In the genomic region with DNA sequence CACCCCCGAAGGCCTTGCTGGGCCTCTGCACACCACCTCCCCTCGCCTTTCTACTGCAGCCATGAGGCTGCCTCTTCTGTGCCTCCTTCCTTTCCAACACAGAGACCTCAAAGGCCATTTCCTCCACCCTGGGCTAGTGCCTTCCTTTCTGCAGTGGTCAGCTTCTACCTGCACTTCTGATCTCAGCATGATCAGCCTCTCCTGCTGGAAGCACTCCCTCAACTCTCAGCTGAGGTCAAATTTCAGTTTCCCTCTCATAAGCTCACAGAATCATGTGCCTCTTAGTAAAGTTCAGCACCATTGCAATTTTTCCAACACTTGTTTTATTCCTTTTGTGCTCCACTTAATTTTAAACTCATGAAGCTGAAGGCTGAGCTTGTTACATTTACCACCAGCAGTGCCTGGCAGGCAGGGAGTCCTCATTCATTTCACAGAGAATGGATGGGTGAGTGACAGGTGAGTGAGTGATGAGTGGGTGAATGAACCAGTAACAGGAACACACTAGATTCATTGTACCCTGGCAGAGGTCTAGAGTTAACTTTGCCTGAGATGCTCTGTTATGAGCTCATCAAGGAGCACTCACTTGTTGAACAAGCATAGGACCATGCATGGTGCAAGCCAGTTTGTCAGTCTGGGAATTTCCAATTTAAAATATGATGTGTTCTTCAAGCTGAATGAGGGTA, we compare ENCODE assay signal across 24 cellular contexts.
A peak's percentile ranks its signal among the peaks of the same experiment; 100 is the strongest.
DNase-seq lines count a peak whose midpoint lies in the region; ATAC-seq and TF ChIP-seq lines count a peak whose summit lies in the region.
"Had no signal": no experiment of that assay in that cellular context is flagged by ENCODE, and none has a peak within 500 bp of the region (broad histone marks: within the 10 kb centered on the region; RNA-seq: fewer than 3 reads in every experiment).

No MANE protein-coding gene starts in this region.

- no peak for ATAC-seq in activated naive CD4-positive, alpha-beta T cell treated with anti-CD3 and anti-CD28 coated beads, Interleukin-2, amount 50 U/mL, for 72 hours
- no peak for ATAC-seq in effector memory CD8-positive, alpha-beta T cell (replicated peaks)
- peak; percentile 27 for ATAC-seq in stimulated activated effector memory CD8-positive, alpha-beta T cell treated with anti-CD3 and anti-CD28 coated beads, Interleukin-12 subunit alpha, Interleukin-12 subunit beta, amount 100 ng/mL, for 72 hours
- no peak for ATAC-seq in HG02588 (IDR thresholded peaks at IDR 0.05; ENCODE audit: unreplicated experiment)
- ATAC-seq: left colon had no signal

- no peak overlapping the region for H3K4me3 Mint-ChIP-seq in activated naive CD4-positive, alpha-beta T cell treated with anti-CD3 and anti-CD28 coated beads for 36 hours
- H3K4me3 Mint-ChIP-seq in effector memory CD8-positive, alpha-beta T cell: peak overlapping the region in 1 of 2 donors; percentile 10
- H3K4me3 Mint-ChIP-seq in stimulated activated effector memory CD8-positive, alpha-beta T cell treated with anti-CD3 and anti-CD28 coated beads, Interleukin-12 subunit alpha, Interleukin-12 subunit beta, amount 100 ng/mL, for 72 hours: no peak overlapping the region
- no peak overlapping the region for H3K4me3 Mint-ChIP-seq in activated T-helper 1 cell treated with anti-CD3 and anti-CD28 coated beads, Interleukin-12 subunit alpha, Interleukin-12 subunit beta, Interleukin-2, Interleukin-4 antibody, amounts not matched to agents 30 ng/mL and 10 ng/mL and 1 ng/mL, durations not matched to agents 14 hours and 24 hours and 36 hours
- no peak overlapping the region for H3K4me3 Mint-ChIP-seq in progenitor cell of endocrine pancreas (ENCODE audit: low read depth)
- H3K4me3 Mint-ChIP-seq: CD14-positive monocyte; endodermal cell; neural crest cell; T-helper 2 cell treated with Interferon-gamma antibody and Interleukin-4, amounts not matched to agents 5 μg/mL and 100 μg/mL, for 36 hours had no signal

- CTCF ChIA-PET in activated naive CD4-positive, alpha-beta T cell treated with anti-CD3 and anti-CD28 coated beads for 36 hours (lab: Charles Lee): interaction anchor here (1.3 to 2.0 kb wide), 2 partner anchors 12 to 101 kb away, joined by 3 to 5 read pairs; no protein-coding TSS in a partner anchor

- peaks cover 26% of the 10 kb centered on the region for H3K4me1 Mint-ChIP-seq in activated naive CD4-positive, alpha-beta T cell treated with anti-CD3 and anti-CD28 coated beads for 36 hours (ENCODE audit: low read depth)
- H3K4me1 Mint-ChIP-seq in effector memory CD8-positive, alpha-beta T cell (ENCODE audit: low read depth in 2 of 2): peaks cover 9 to 13% of the 10 kb centered on the region in 2 donors
- peaks cover 28% of the 10 kb centered on the region for H3K4me1 Mint-ChIP-seq in stimulated activated effector memory CD8-positive, alpha-beta T cell treated with anti-CD3 and anti-CD28 coated beads, Interleukin-12 subunit alpha, Interleukin-12 subunit beta, amount 100 ng/mL, for 72 hours
- peaks cover 21% of the 10 kb centered on the region for H3K4me1 Mint-ChIP-seq in activated T-helper 1 cell treated with anti-CD3 and anti-CD28 coated beads, Interleukin-12 subunit alpha, Interleukin-12 subunit beta, Interleukin-2, Interleukin-4 antibody, amounts not matched to agents 30 ng/mL and 10 ng/mL and 1 ng/mL, durations not matched to agents 14 hours and 24 hours and 36 hours (ENCODE audit: low read depth)
- peaks cover 5% of the 10 kb centered on the region for H3K4me1 Mint-ChIP-seq in progenitor cell of endocrine pancreas (ENCODE audit: low read depth)

- H3K27me3 Mint-ChIP-seq in activated naive CD4-positive, alpha-beta T cell treated with anti-CD3 and anti-CD28 coated beads for 36 hours (ENCODE audit: low read depth): no peaks in the 10 kb centered on the region
- H3K27me3 Mint-ChIP-seq in effector memory CD8-positive, alpha-beta T cell: peaks cover 7 to 24% of the 10 kb centered on the region in 2 donors
- H3K27me3 Mint-ChIP-seq in activated T-helper 1 cell treated with anti-CD3 and anti-CD28 coated beads, Interleukin-12 subunit alpha, Interleukin-12 subunit beta, Interleukin-2, Interleukin-4 antibody, amounts not matched to agents 30 ng/mL and 10 ng/mL and 1 ng/mL, durations not matched to agents 14 hours and 24 hours and 36 hours (ENCODE audit: insufficient read depth): peaks cover 10% of the 10 kb centered on the region
- H3K27me3 Mint-ChIP-seq in progenitor cell of endocrine pancreas: peaks cover 8% of the 10 kb centered on the region

- TF ChIP-seq CTCF in progenitor cell of endocrine pancreas (IDR thresholded peaks at IDR 0.05; ENCODE audit: unreplicated experiment): no peak

- H3K36me3 Mint-ChIP-seq in activated naive CD4-positive, alpha-beta T cell treated with anti-CD3 and anti-CD28 coated beads for 36 hours (ENCODE audit: low read depth): no peaks in the 10 kb centered on the region
- H3K36me3 Mint-ChIP-seq in activated naive CD4-positive, alpha-beta T cell treated with anti-CD3 and anti-CD28 coated beads, Interleukin-2, amount 50 U/mL, for 72 hours: no peaks in the 10 kb centered on the region
- H3K36me3 Mint-ChIP-seq in effector memory CD8-positive, alpha-beta T cell (ENCODE audit: insufficient read depth): peaks cover 3% of the 10 kb centered on the region
- peaks cover 4% of the 10 kb centered on the region for H3K36me3 Mint-ChIP-seq in stimulated activated effector memory CD8-positive, alpha-beta T cell treated with anti-CD3 and anti-CD28 coated beads, Interleukin-12 subunit alpha, Interleukin-12 subunit beta, amount 100 ng/mL, for 72 hours
- no peaks in the 10 kb centered on the region for H3K36me3 Mint-ChIP-seq in activated T-helper 1 cell treated with anti-CD3 and anti-CD28 coated beads, Interleukin-12 subunit alpha, Interleukin-12 subunit beta, Interleukin-2, Interleukin-4 antibody, amounts not matched to agents 30 ng/mL and 10 ng/mL and 1 ng/mL, durations not matched to agents 14 hours and 24 hours and 36 hours (ENCODE audit: low read depth)
- H3K36me3 Mint-ChIP-seq in progenitor cell of endocrine pancreas (ENCODE audit: insufficient read depth): no peaks in the 10 kb centered on the region
- H3K36me3 Mint-ChIP-seq: CD14-positive monocyte had no signal

- no peaks in the 10 kb centered on the region for H3K9me3 Mint-ChIP-seq in activated naive CD4-positive, alpha-beta T cell treated with anti-CD3 and anti-CD28 coated beads for 36 hours
- no peaks in the 10 kb centered on the region for H3K9me3 Mint-ChIP-seq in activated naive CD4-positive, alpha-beta T cell treated with anti-CD3 and anti-CD28 coated beads, Interleukin-2, amount 50 U/mL, for 72 hours
- no peaks in the 10 kb centered on the region for H3K9me3 Mint-ChIP-seq in effector memory CD8-positive, alpha-beta T cell
- no peaks in the 10 kb centered on the region for H3K9me3 Mint-ChIP-seq in stimulated activated effector memory CD8-positive, alpha-beta T cell treated with anti-CD3 and anti-CD28 coated beads, Interleukin-12 subunit alpha, Interleukin-12 subunit beta, amount 100 ng/mL, for 72 hours
- H3K9me3 Mint-ChIP-seq in activated T-helper 1 cell treated with anti-CD3 and anti-CD28 coated beads, Interleukin-12 subunit alpha, Interleukin-12 subunit beta, Interleukin-2, Interleukin-4 antibody, amounts not matched to agents 30 ng/mL and 10 ng/mL and 1 ng/mL, durations not matched to agents 14 hours and 24 hours and 36 hours: no peaks in the 10 kb centered on the region
- H3K9me3 Mint-ChIP-seq in progenitor cell of endocrine pancreas (ENCODE audit: low read depth): no peaks in the 10 kb centered on the region
- H3K9me3 Mint-ChIP-seq: endodermal cell; T-helper 2 cell treated with Interferon-gamma antibody and Interleukin-4, amounts not matched to agents 5 μg/mL and 100 μg/mL, for 36 hours had no signal

- DNase-seq in activated naive CD4-positive, alpha-beta T cell treated with anti-CD3 and anti-CD28 coated beads for 36 hours: peak; percentile 18
- DNase-seq in activated naive CD4-positive, alpha-beta T cell treated with anti-CD3 and anti-CD28 coated beads, Interleukin-2, amount 50 U/mL, for 72 hours (ENCODE audit: low spot score in 2 of 2): no peak
- DNase-seq in NCI-H345 treated with DMSO at 0.1 percent for 48 hours (lab: John Stamatoyannopoulos, UW; ENCODE audit: unreplicated experiment): peak; percentile 55
- no peak for DNase-seq in effector memory CD8-positive, alpha-beta T cell
- no peak for DNase-seq in stimulated activated effector memory CD8-positive, alpha-beta T cell treated with anti-CD3 and anti-CD28 coated beads, Interleukin-12 subunit alpha, Interleukin-12 subunit beta, amount 100 ng/mL, for 72 hours (ENCODE audit: low spot score in 2 of 2)
- no peak for DNase-seq in activated T-helper 1 cell treated with anti-CD3 and anti-CD28 coated beads, Interleukin-12 subunit alpha, Interleukin-12 subunit beta, Interleukin-2, Interleukin-4 antibody, amounts not matched to agents 30 ng/mL and 10 ng/mL and 1 ng/mL, durations not matched to agents 14 hours and 24 hours and 36 hours (ENCODE audit: low spot score)
- DNase-seq in progenitor cell of endocrine pancreas (ENCODE audit: low spot score, unreplicated experiment): no peak
- DNase-seq: activated CD4-positive, CD25-positive, alpha-beta regulatory T cell; activated gamma-delta T cell treated with Interleukin-2 at 50 U/mL for 16 hours; DMS53; endodermal cell; left colon; MG63; midbrain; NCI-H1694 treated with DMSO at 0.1 percent for 48 hours; NCI-H510A treated with DMSO at 0.1 percent for 48 hours; retina; SIG-M5; stimulated activated CD4-positive, alpha-beta T cell treated with anti-CD3 and anti-CD28 coated beads, Interleukin-12 subunit alpha, Interleukin-12 subunit beta, amount 100 ng/mL, for 4 hours; transverse colon had no signal

- intact Hi-C loops in activated naive CD4-positive, alpha-beta T cell treated with anti-CD3 and anti-CD28 coated beads for 36 hours (cut with micrococcal nuclease): no loop called here
- intact Hi-C loops in activated T-helper 1 cell treated with anti-CD3 and anti-CD28 coated beads, Interleukin-12 subunit alpha, Interleukin-12 subunit beta, Interleukin-2, Interleukin-4 antibody, amounts not matched to agents 30 ng/mL and 10 ng/mL and 1 ng/mL, durations not matched to agents 14 hours and 24 hours and 36 hours (cut with micrococcal nuclease): no loop called here

- peak overlapping the region; percentile 57 for H3K27ac Mint-ChIP-seq in activated naive CD4-positive, alpha-beta T cell treated with anti-CD3 and anti-CD28 coated beads for 36 hours
- no peak overlapping the region for H3K27ac Mint-ChIP-seq in activated naive CD4-positive, alpha-beta T cell treated with anti-CD3 and anti-CD28 coated beads, Interleukin-2, amount 50 U/mL, for 72 hours
- peak overlapping the region; percentile 45 to 52 for H3K27ac Mint-ChIP-seq in effector memory CD8-positive, alpha-beta T cell
- H3K27ac Mint-ChIP-seq in stimulated activated effector memory CD8-positive, alpha-beta T cell treated with anti-CD3 and anti-CD28 coated beads, Interleukin-12 subunit alpha, Interleukin-12 subunit beta, amount 100 ng/mL, for 72 hours: no peak overlapping the region
- no peak overlapping the region for H3K27ac Mint-ChIP-seq in activated T-helper 1 cell treated with anti-CD3 and anti-CD28 coated beads, Interleukin-12 subunit alpha, Interleukin-12 subunit beta, Interleukin-2, Interleukin-4 antibody, amounts not matched to agents 30 ng/mL and 10 ng/mL and 1 ng/mL, durations not matched to agents 14 hours and 24 hours and 36 hours
- no peak overlapping the region for H3K27ac Mint-ChIP-seq in progenitor cell of endocrine pancreas
- H3K27ac Mint-ChIP-seq: CD14-positive monocyte; endodermal cell; T-helper 2 cell treated with Interferon-gamma antibody and Interleukin-4, amounts not matched to agents 5 μg/mL and 100 μg/mL, for 36 hours had no signal

Comparison
In these comparisons a context has a peak if more than half of its experiments do, and no peak if none do; other contexts are left out.
1. DNase-seq: peak in activated naive CD4-positive, alpha-beta T cell treated with anti-CD3 and anti-CD28 coated beads for 36 hours (single experiment) and NCI-H345 treated with DMSO at 0.1 percent for 48 hours (single experiment); none in activated naive CD4-positive, alpha-beta T cell treated with anti-CD3 and anti-CD28 coated beads, Interleukin-2, amount 50 U/mL, for 72 hours (0 of 2), effector memory CD8-positive, alpha-beta T cell (0 of 3), stimulated activated effector memory CD8-positive, alpha-beta T cell treated with anti-CD3 and anti-CD28 coated beads, Interleukin-12 subunit alpha, Interleukin-12 subunit beta, amount 100 ng/mL, for 72 hours (0 of 2), activated T-helper 1 cell treated with anti-CD3 and anti-CD28 coated beads, Interleukin-12 subunit alpha, Interleukin-12 subunit beta, Interleukin-2, Interleukin-4 antibody, amounts not matched to agents 30 ng/mL and 10 ng/mL and 1 ng/mL, durations not matched to agents 14 hours and 24 hours and 36 hours (single experiment) and progenitor cell of endocrine pancreas (single experiment).
2. H3K27ac Mint-ChIP-seq: peak in activated naive CD4-positive, alpha-beta T cell treated with anti-CD3 and anti-CD28 coated beads for 36 hours (single experiment) and effector memory CD8-positive, alpha-beta T cell (2 of 2); none in activated naive CD4-positive, alpha-beta T cell treated with anti-CD3 and anti-CD28 coated beads, Interleukin-2, amount 50 U/mL, for 72 hours (0 of 2), stimulated activated effector memory CD8-positive, alpha-beta T cell treated with anti-CD3 and anti-CD28 coated beads, Interleukin-12 subunit alpha, Interleukin-12 subunit beta, amount 100 ng/mL, for 72 hours (single experiment), activated T-helper 1 cell treated with anti-CD3 and anti-CD28 coated beads, Interleukin-12 subunit alpha, Interleukin-12 subunit beta, Interleukin-2, Interleukin-4 antibody, amounts not matched to agents 30 ng/mL and 10 ng/mL and 1 ng/mL, durations not matched to agents 14 hours and 24 hours and 36 hours (single experiment) and progenitor cell of endocrine pancreas (single experiment).